Comparison of ENCODE assay signal across 33 cellular contexts in the genomic region with DNA sequence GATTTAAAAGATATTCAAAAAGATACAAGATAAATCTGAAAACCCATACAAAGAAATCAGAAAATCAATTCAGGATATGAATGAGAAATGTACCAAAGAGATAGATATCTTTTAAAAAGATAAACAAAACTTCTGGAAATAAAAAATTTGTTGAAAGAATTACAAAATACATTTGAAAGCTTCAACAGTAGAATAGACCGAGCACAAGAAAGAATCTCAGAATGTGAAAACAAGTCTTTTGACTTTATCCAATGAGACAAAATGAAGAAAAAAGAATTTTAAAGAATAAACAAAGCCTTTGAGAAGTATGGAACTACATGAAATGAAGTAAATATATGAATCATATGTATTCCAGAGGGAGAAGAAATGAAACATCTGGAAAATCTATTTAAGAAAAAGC.
"Had no signal": no experiment of that assay in that cellular context is flagged by ENCODE, and none has a peak within 500 bp of the region (broad histone marks: within the 10 kb centered on the region; RNA-seq: fewer than 3 reads in every experiment).

No MANE protein-coding gene starts in this region.

- H3K27ac ChIP-seq: brain microvascular endothelial cell, PC-9, SJCRH30, SK-N-MC, WERI-Rb-1 had no signal

- DNase-seq: activated CD4-positive, alpha-beta memory T cell treated with anti-CD3 and anti-CD28 coated beads, Interleukin-2, amount 10 ng/mL, durations not matched to agents 7 days and 5 days; activated CD4-positive, alpha-beta T cell treated with anti-CD3 and anti-CD28 coated beads for 1 hour; activated CD4-positive, alpha-beta T cell treated with anti-CD3 and anti-CD28 coated beads for 48 hours; activated CD4-positive, CD25-positive, alpha-beta regulatory T cell; activated CD8-positive, alpha-beta memory T cell treated with anti-CD3 and anti-CD28 coated beads for 24 hours; activated CD8-positive, alpha-beta memory T cell treated with anti-CD3 and anti-CD28 coated beads, Interleukin-2, amount 10 ng/mL, durations not matched to agents 7 days and 5 days; activated CD8-positive, alpha-beta memory T cell treated with anti-CD3 and anti-CD28 coated beads, Interleukin-2, amount 50 U/mL, for 48 hours; activated effector memory CD4-positive, alpha-beta T cell treated with anti-CD3 and anti-CD28 coated beads, Interleukin-2, amount 50 U/mL, for 16 hours; activated naive CD4-positive, alpha-beta T cell; activated naive CD4-positive, alpha-beta T cell treated with anti-CD3 and anti-CD28 coated beads, Interleukin-2, amount 50 U/mL, for 16 hours; activated naive CD8-positive, alpha-beta T cell treated with anti-CD3 and anti-CD28 coated beads for 36 hours; activated T-cell treated with anti-CD3 and anti-CD28 coated beads, Interleukin-2, amount 50 U/mL, for 72 hours; amniotic stem cell; aorta; brain microvascular endothelial cell; central memory CD4-positive, alpha-beta T cell; Karpas-422; KBM-7; NCI-H1048; NCI-H1105 treated with DMSO at 0.1 percent for 48 hours; NCI-H1436 treated with DMSO at 0.1 percent for 48 hours; NCI-H1694 treated with DMSO at 0.1 percent for 48 hours; NCI-H2029; NCI-H446; NCI-H510A treated with DMSO at 0.1 percent for 48 hours; NCI-H526 treated with DMSO at 0.1 percent for 48 hours; PC-9; SHP77; SJCRH30; T1000; WERI-Rb-1 had no signal

- H3K27me3 ChIP-seq: brain microvascular endothelial cell, SJCRH30 had no signal

- H3K9me3 ChIP-seq: SJCRH30 had no signal

- ATAC-seq: activated CD8-positive, alpha-beta memory T cell treated with anti-CD3 and anti-CD28 coated beads, Interleukin-2, amount 10 ng/mL, durations not matched to agents 7 days and 5 days; activated T-cell treated with anti-CD3 and anti-CD28 coated beads, Interleukin-2, amount 50 U/mL, for 72 hours; activated T-helper 17 cell treated with anti-CD3 and anti-CD28 coated beads, Interleukin-2, amount 50 U/mL, for 72 hours had no signal

- H3K4me3 ChIP-seq: PC-9, SJCRH30, SK-N-MC had no signal

- H3K4me2 ChIP-seq: PC-9 had no signal

- H3K36me3 ChIP-seq: brain microvascular endothelial cell, SJCRH30, WERI-Rb-1 had no signal

- H3K4me1 ChIP-seq: SJCRH30 had no signal

- H2AFZ ChIP-seq: PC-9 had no signal
